In genomic region chr1:16151985-16152384, GRCh38 we compare ENCODE assay signal across 11 cellular contexts. TPM values are rescaled to one million over a fixed set of nuclear protein-coding genes. Genes with fewer than 3 reads are reported as not detected.
DNase-seq lines count a peak whose midpoint lies in the region; ATAC-seq and TF ChIP-seq lines count a peak whose summit lies in the region.
"Had no signal": no experiment of that assay in that cellular context is flagged by ENCODE, and none has a peak within 500 bp of the region (broad histone marks: within the 10 kb centered on the region; RNA-seq: fewer than 3 reads in every experiment).

No MANE protein-coding gene starts in this region.

- no TSS peak for BruUV-seq in Panc1 (replicated peaks; lab: Mats Ljungman, UMichigan)

- H3K27ac ChIP-seq in ACC112 (ENCODE audit: low read depth, low read length) (peak overlapping the region; percentile 46), Panc1 (ENCODE audit: low read length) (peak overlapping the region; percentile 100)

- H3K27me3 ChIP-seq in ACC112 (ENCODE audit: insufficient read depth, low read length) (no peaks in the 10 kb centered on the region), Panc1 (ENCODE audit: control insufficient read depth, insufficient read depth, low read length) (no peaks in the 10 kb centered on the region)
- H3K27me3 ChIP-seq: pancreas had no signal

- H3K27me3 Mint-ChIP-seq in osteocyte (ENCODE audit: unreplicated experiment), result no peaks in the 10 kb centered on the region

- H3K4me3 Mint-ChIP-seq in osteocyte (ENCODE audit: unreplicated experiment), result peak overlapping the region; percentile 93
- H3K4me3 Mint-ChIP-seq: activated naive CD4-positive, alpha-beta T cell treated with anti-CD3 and anti-CD28 coated beads, Interleukin-2, amount 50 U/mL, for 24 hours had no signal

- H3K9me3 ChIP-seq in Panc1 (ENCODE audit: control insufficient read depth, insufficient read depth, low read depth, low read length), result no peaks in the 10 kb centered on the region
- H3K9me3 ChIP-seq: pancreas had no signal

- no peaks in the 10 kb centered on the region for H3K9me3 Mint-ChIP-seq in osteocyte (ENCODE audit: unreplicated experiment)
- H3K9me3 Mint-ChIP-seq: activated naive CD4-positive, alpha-beta T cell treated with anti-CD3 and anti-CD28 coated beads, Interleukin-2, amount 50 U/mL, for 24 hours had no signal

- H3K4me1 ChIP-seq in ACC112 (ENCODE audit: control insufficient read depth, insufficient read depth, low read length, unreplicated experiment), result peaks cover 66% of the 10 kb centered on the region
- H3K4me1 ChIP-seq in Panc1 (ENCODE audit: control insufficient read depth, insufficient read depth, low read length), result peaks cover 60% of the 10 kb centered on the region

- peaks cover 16% of the 10 kb centered on the region; the same call in 1 of the 2 replicates for H3K36me3 ChIP-seq in ACC112 (ENCODE audit: insufficient read depth, low read length)
- peaks cover 21% of the 10 kb centered on the region for H3K36me3 ChIP-seq in Panc1 (ENCODE audit: control insufficient read depth, insufficient read depth, low read length)

- H3K4me3 ChIP-seq in ACC112 (ENCODE audit: low read depth, low read length), result peak overlapping the region; percentile 93
- peak overlapping the region; percentile 91 to 93 for H3K4me3 ChIP-seq in Panc1 (ENCODE audit: low read depth in 2 of 2, low read length in 2 of 2)
- H3K4me3 ChIP-seq in epithelial cell of proximal tubule (ENCODE audit: low read depth, low read length), result peak overlapping the region; percentile 92
- H3K4me3 ChIP-seq in foreskin fibroblast (ENCODE audit: low read depth in 1 of 2, low read length in 2 of 2), result no peak overlapping the region

- peaks cover 29% of the 10 kb centered on the region for H3K36me3 Mint-ChIP-seq in osteocyte (ENCODE audit: unreplicated experiment)
- H3K36me3 Mint-ChIP-seq: activated naive CD4-positive, alpha-beta T cell treated with anti-CD3 and anti-CD28 coated beads, Interleukin-2, amount 50 U/mL, for 24 hours had no signal

- CTCF ChIA-PET in Panc1 (lab: Charles Lee), result no interaction called here

- in situ Hi-C loops in Panc1 (cut with HindIII; ENCODE audit: low pct_unique_long_range_greater_than_20kb, low sequenced_read_pairs), result no loop called here

- H3K79me2 ChIP-seq in ACC112 (ENCODE audit: control insufficient read depth, insufficient read depth, low read length, unreplicated experiment), result peaks cover 74% of the 10 kb centered on the region

- H3K4me1 Mint-ChIP-seq in osteocyte (ENCODE audit: unreplicated experiment), result peaks cover 69% of the 10 kb centered on the region

- DNase-seq in Panc1 (ENCODE audit: low read depth, low spot score) (no peak), epithelial cell of proximal tubule (ENCODE audit: low read depth) (no peak), osteocyte (ENCODE audit: extremely low spot score, unreplicated experiment) (no peak), foreskin fibroblast (no peak), HPDE6-E6E7 (ENCODE audit: extremely low spot score) (no peak), NCI-H2107 (lab: John Stamatoyannopoulos, UW) (no peak)
- no peak for DNase-seq in stimulated activated CD4-positive, alpha-beta T cell treated with anti-CD3 and anti-CD28 coated beads, Interleukin-4, amount 100 ng/mL, for 1 hour
- DNase-seq: AML-193, pancreas had no signal

- no peak overlapping the region for H2AFZ ChIP-seq in ACC112 (ENCODE audit: low read length, unreplicated experiment)

- POLR2A ChIA-PET in Panc1 (lab: Charles Lee), result no interaction called here

- peak overlapping the region; percentile 95 for H3K27ac Mint-ChIP-seq in osteocyte (ENCODE audit: unreplicated experiment)

- ATAC-seq in Panc1, result no peak
- ATAC-seq: pancreas had no signal

- TF ChIP-seq CTCF in Panc1 (IDR thresholded peaks at IDR 0.05), result no peak
- TF ChIP-seq CTCF in epithelial cell of proximal tubule (conservative IDR thresholded peaks at IDR 0.05; ENCODE audit: low read depth, low read length), result no peak
- no peak for TF ChIP-seq CTCF in osteocyte (IDR thresholded peaks at IDR 0.05)
- no peak for TF ChIP-seq CTCF in foreskin fibroblast (IDR thresholded peaks at IDR 0.05; ENCODE audit: low read depth, low read length)

- intact Hi-C loops in Panc1 (cut with micrococcal nuclease; ENCODE audit: unreplicated experiment), result no loop called here

RNA-seq across cellular contexts. Expression of gene EPHA2, which starts 3.9 kb away (rescaled TPM):
- total RNA-seq in Panc1 (2021; ENCODE audit: unreplicated experiment) (263 TPM), epithelial cell of proximal tubule (112 and 131 TPM in 2 replicates), osteocyte (152 and 155 TPM in 2 replicates)
- polyA plus RNA-seq in Panc1 (2012; ENCODE audit: insufficient read length), result 254 TPM

Comparison
In these comparisons a context has a peak if more than half of its experiments do, and no peak if none do; other contexts are left out.
1. H3K4me3 ChIP-seq: peak in ACC112 (single experiment), Panc1 (2 of 2) and epithelial cell of proximal tubule (single experiment); none in foreskin fibroblast (0 of 2).